ENCODE assay signal across 15 cellular contexts in genomic region chr7:139099181-139099947, GRCh38. TPM values are rescaled to one million over a fixed set of nuclear protein-coding genes. Genes with fewer than 3 reads are reported as not detected.
DNase-seq lines count a peak whose midpoint lies in the region; ATAC-seq and TF ChIP-seq lines count a peak whose summit lies in the region.
"Had no signal": no experiment of that assay in that cellular context is flagged by ENCODE, and none has a peak within 500 bp of the region (broad histone marks: within the 10 kb centered on the region; RNA-seq: fewer than 3 reads in every experiment).

No MANE protein-coding gene starts in this region.

- intact Hi-C loops in breast epithelium (cut with DNase I; ENCODE audit: low total_unique reads) = no loop called here
- intact Hi-C loops in MCF 10A (cut with micrococcal nuclease) = no loop called here

- no peaks in the 10 kb centered on the region for H3K27me3 Mint-ChIP-seq in MCF 10A (ENCODE audit: insufficient read depth, unreplicated experiment)
- no peaks in the 10 kb centered on the region for H3K27me3 Mint-ChIP-seq in activated T-helper 17 cell treated with anti-CD3 and anti-CD28 coated beads, Interleukin-2, amount 50 U/mL, for 72 hours

- H3K36me3 Mint-ChIP-seq in MCF 10A (ENCODE audit: insufficient read depth, unreplicated experiment) = peaks cover 36% of the 10 kb centered on the region
- H3K36me3 Mint-ChIP-seq in activated T-helper 17 cell treated with anti-CD3 and anti-CD28 coated beads, Interleukin-2, amount 50 U/mL, for 72 hours (ENCODE audit: low read depth) = peaks cover 97% of the 10 kb centered on the region

- H3K27me3 ChIP-seq in breast epithelium = no peaks in the 10 kb centered on the region
- H3K27me3 ChIP-seq: ovary, SJSA1 had no signal

- peak overlapping the region in 1 of 3 donors; percentile 5 for H3K4me3 ChIP-seq in breast epithelium
- no peak overlapping the region for H3K4me3 ChIP-seq in fibroblast of villous mesenchyme (ENCODE audit: low read depth, low read length)
- no peak overlapping the region for H3K4me3 ChIP-seq in coronary artery
- H3K4me3 ChIP-seq: ovary, SJSA1 had no signal

- peaks cover 17% of the 10 kb centered on the region for H3K4me1 Mint-ChIP-seq in MCF 10A (ENCODE audit: insufficient read depth, unreplicated experiment)
- peaks cover 36% of the 10 kb centered on the region for H3K4me1 Mint-ChIP-seq in activated T-helper 17 cell treated with anti-CD3 and anti-CD28 coated beads, Interleukin-2, amount 50 U/mL, for 72 hours

- no peak overlapping the region for H3K4me3 Mint-ChIP-seq in MCF 10A (ENCODE audit: unreplicated experiment)
- H3K4me3 Mint-ChIP-seq in activated T-helper 17 cell treated with anti-CD3 and anti-CD28 coated beads, Interleukin-2, amount 50 U/mL, for 72 hours = peak overlapping the region; percentile 93

- no peak overlapping the region for H3K27ac Mint-ChIP-seq in MCF 10A (ENCODE audit: low read depth, unreplicated experiment)
- peak overlapping the region; percentile 74 for H3K27ac Mint-ChIP-seq in activated T-helper 17 cell treated with anti-CD3 and anti-CD28 coated beads, Interleukin-2, amount 50 U/mL, for 72 hours

- CTCF ChIA-PET in MCF 10A (lab: Yijun Ruan, JAX) = interaction anchor here (0.6 to 1.5 kb wide), 2 partner anchors 25 to 73 kb away, joined by 3 to 5 read pairs; no protein-coding TSS in a partner anchor

- H3K4me1 ChIP-seq in breast epithelium = peaks cover 0 to 7% of the 10 kb centered on the region in 2 donors
- H3K4me1 ChIP-seq: SJSA1 had no signal

- ATAC-seq in activated T-helper 17 cell treated with anti-CD3 and anti-CD28 coated beads, Interleukin-2, amount 50 U/mL, for 72 hours (replicated peaks) = no peak
- ATAC-seq in left lobe of liver = no peak
- ATAC-seq: activated CD4-positive, CD25-positive, alpha-beta regulatory T cell treated with anti-CD3 and anti-CD28 coated beads, Interleukin-2, amount 50 U/mL, for 24 hours had no signal

- no peaks in the 10 kb centered on the region for H3K36me3 ChIP-seq in breast epithelium
- H3K36me3 ChIP-seq: ovary had no signal

- TF ChIP-seq CTCF in breast epithelium (IDR thresholded peaks at IDR 0.05) = no peak
- no peak for TF ChIP-seq CTCF in MCF 10A (IDR thresholded peaks at IDR 0.05; ENCODE audit: unreplicated experiment)
- no peak for TF ChIP-seq CTCF in fibroblast of villous mesenchyme (IDR thresholded peaks at IDR 0.05; ENCODE audit: insufficient read depth, low read depth, low read length)
- TF ChIP-seq CTCF in coronary artery (IDR thresholded peaks at IDR 0.05) = no peak

- no peaks in the 10 kb centered on the region for H3K9me3 Mint-ChIP-seq in MCF 10A (ENCODE audit: unreplicated experiment)
- no peaks in the 10 kb centered on the region for H3K9me3 Mint-ChIP-seq in activated T-helper 17 cell treated with anti-CD3 and anti-CD28 coated beads, Interleukin-2, amount 50 U/mL, for 72 hours

- H3K9me3 ChIP-seq in breast epithelium = no peaks in the 10 kb centered on the region
- H3K9me3 ChIP-seq: ovary, SJSA1 had no signal

- no TSS peak for BruUV-seq in MCF 10A (replicated peaks; lab: Mats Ljungman, UMichigan)

- TF ChIP-seq POLR2A in breast epithelium (IDR thresholded peaks at IDR 0.05) = no peak

- POLR2A ChIA-PET in MCF 10A (lab: Yijun Ruan, JAX) = interaction anchor here (0.6 to 1.0 kb wide), 4 partner anchors 14 to 1272 kb away, joined by 3 to 4 read pairs (median 3); no protein-coding TSS in a partner anchor

- peak overlapping the region; percentile 29 to 60 for H3K27ac ChIP-seq in breast epithelium
- H3K27ac ChIP-seq in coronary artery = no peak overlapping the region
- H3K27ac ChIP-seq: ovary, SJSA1 had no signal

- DNase-seq in breast epithelium (ENCODE audit: low spot score in 2 of 2) (no peak), MCF 10A (ENCODE audit: unreplicated experiment) (no peak), fibroblast of villous mesenchyme (ENCODE audit: low read depth) (peak; percentile 50), left lobe of liver (ENCODE audit: low spot score) (no peak), coronary artery (ENCODE audit: low spot score) (no peak), T1000 (lab: John Stamatoyannopoulos, UW) (no peak), NCI-H2081 treated with DMSO at 0.1 percent for 48 hours (lab: John Stamatoyannopoulos, UW) (no peak)
- DNase-seq: AML-193; hippocampal formation; NCI-H1694 treated with DMSO at 0.1 percent for 48 hours; NK-92 treated with Interleukin-12 subunit alpha and Interleukin-12 subunit beta, amount 100 ng/mL, for 24 hours; ovary had no signal

RNA-seq across cellular contexts. Expression of gene ZC3HAV1, which starts 10.2 kb away (rescaled TPM):
- 10 to 100 TPM; 22.1 to 41.3 (median 37.7) TPM for total RNA-seq in breast epithelium
- total RNA-seq in MCF 10A (2022) = 14.2 and 25.7 TPM in 2 replicates
- total RNA-seq in activated T-helper 17 cell treated with anti-CD3 and anti-CD28 coated beads, Interleukin-2, amount 50 U/mL, for 72 hours = 100 to 1,000 TPM; 111 to 150 TPM
- total RNA-seq in fibroblast of villous mesenchyme = 35.8 and 56.6 TPM in 2 replicates
- 16.8 TPM for total RNA-seq in left lobe of liver

Comparison
In these comparisons a context has a peak if more than half of its experiments do, and no peak if none do; other contexts are left out.
1. H3K27ac ChIP-seq: peak in breast epithelium (2 of 2); none in coronary artery (0 of 2).